Comparison of ENCODE assay signal across 11 cellular contexts in the genomic region with DNA sequence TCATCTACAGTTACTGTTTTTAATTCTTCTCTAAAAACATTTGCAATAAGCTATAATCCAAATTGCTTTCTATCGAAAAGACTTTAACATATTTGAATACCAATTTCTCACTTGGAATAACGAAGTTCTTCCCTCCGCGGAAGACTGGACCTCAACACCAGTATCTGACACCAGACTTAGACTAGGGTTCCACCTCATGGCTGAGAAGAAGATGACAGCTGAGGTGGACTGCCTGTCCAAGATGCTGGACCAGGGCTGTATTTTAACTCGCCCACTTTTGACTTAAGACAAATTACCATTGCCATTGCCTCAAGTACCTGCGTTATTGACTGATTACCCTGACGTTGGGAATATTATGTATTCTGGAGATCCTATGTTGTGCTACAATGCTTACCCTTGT. TPM values are rescaled to one million over a fixed set of nuclear protein-coding genes. Genes with fewer than 3 reads are reported as not detected.
DNase-seq lines count a peak whose midpoint lies in the region; TF ChIP-seq lines count a peak whose summit lies in the region.
"Had no signal": no experiment of that assay in that cellular context is flagged by ENCODE, and none has a peak within 500 bp of the region (broad histone marks: within the 10 kb centered on the region; RNA-seq: fewer than 3 reads in every experiment).

No MANE protein-coding gene starts in this region.

- no peak overlapping the region for H3K4me3 ChIP-seq in ovary

- H3K9me3 Mint-ChIP-seq in chondrocyte (ENCODE audit: low read depth): peaks cover 6% of the 10 kb centered on the region
- no peaks in the 10 kb centered on the region for H3K9me3 Mint-ChIP-seq in neural crest cell

- H3K27ac Mint-ChIP-seq in chondrocyte (ENCODE audit: unreplicated experiment) (no peak overlapping the region), neural crest cell (ENCODE audit: unreplicated experiment) (no peak overlapping the region)
- H3K27ac Mint-ChIP-seq: activated CD4-positive, alpha-beta memory T cell treated with anti-CD3 and anti-CD28 coated beads for 36 hours; IgD-negative memory B cell; nephron had no signal

- WGBS in ovary, 3 donors: 57 to 67% (median 59%) methylated on average over 7 of the region's 7 CpGs

- no peak overlapping the region for H3K27ac ChIP-seq in ovary

- H3K4me1 Mint-ChIP-seq in chondrocyte (ENCODE audit: low read depth) (no peaks in the 10 kb centered on the region), neural crest cell (no peaks in the 10 kb centered on the region)
- H3K4me1 Mint-ChIP-seq: nephron had no signal

- H3K27me3 ChIP-seq in ovary: peaks cover 2% of the 10 kb centered on the region

- H3K4me3 Mint-ChIP-seq in chondrocyte (ENCODE audit: unreplicated experiment) (no peak overlapping the region), neural crest cell (no peak overlapping the region)
- H3K4me3 Mint-ChIP-seq: activated CD4-positive, alpha-beta memory T cell treated with anti-CD3 and anti-CD28 coated beads for 36 hours; IgD-negative memory B cell; nephron had no signal

- no peaks in the 10 kb centered on the region for H3K4me1 ChIP-seq in ovary (ENCODE audit: insufficient read depth)

- H3K36me3 ChIP-seq in ovary: no peaks in the 10 kb centered on the region

- TF ChIP-seq POLR2A in ovary (IDR thresholded peaks at IDR 0.05): no peak

- peak; percentile 47 for DNase-seq in ELR (ENCODE audit: low read depth)
- DNase-seq in NCI-H146 (lab: John Stamatoyannopoulos, UW): peak; percentile 25
- no peak for DNase-seq in chondrocyte (ENCODE audit: low spot score)
- DNase-seq in neural crest cell (ENCODE audit: low read depth, low spot score): no peak
- no peak for DNase-seq in RPMI8226
- no peak for DNase-seq in ovary
- DNase-seq in NAMALWA (ENCODE audit: low spot score): no peak
- no peak for DNase-seq in H4 (ENCODE audit: low spot score)
- DNase-seq: activated CD4-positive, alpha-beta memory T cell treated with anti-CD3 and anti-CD28 coated beads for 36 hours had no signal

- TF ChIP-seq EP300 in ovary (IDR thresholded peaks at IDR 0.05): no peak

- H3K36me3 Mint-ChIP-seq in chondrocyte (ENCODE audit: low read depth) (no peaks in the 10 kb centered on the region), neural crest cell (ENCODE audit: low read depth) (no peaks in the 10 kb centered on the region)
- H3K36me3 Mint-ChIP-seq: activated CD4-positive, alpha-beta memory T cell treated with anti-CD3 and anti-CD28 coated beads for 36 hours had no signal

- H3K27me3 Mint-ChIP-seq in chondrocyte (ENCODE audit: low read depth) (peaks cover 13% of the 10 kb centered on the region), neural crest cell (ENCODE audit: low read depth) (peaks cover 45% of the 10 kb centered on the region)

- intact Hi-C loops in ovary (cut with DNase I): loop anchor here in 1 of 4 donors (10.0 kb wide), 1 partner anchor 370 kb away; a partner anchor contains a TSS

- peak; percentile 56 for TF ChIP-seq CTCF in chondrocyte (IDR thresholded peaks at IDR 0.05)
- peak; percentile 40 for TF ChIP-seq CTCF in neural crest cell (conservative IDR thresholded peaks at IDR 0.05)
- TF ChIP-seq CTCF in ovary (IDR thresholded peaks at IDR 0.05): no peak

- no peaks in the 10 kb centered on the region for H3K9me3 ChIP-seq in ovary

RNA-seq across cellular contexts. Expression of a gene that starts 34.1 kb away (rescaled TPM):
- 37.0 to 50.3 TPM (median 39.2 TPM) in 3 replicates for total RNA-seq in chondrocyte
- 53.0 and 55.0 TPM in 2 replicates for total RNA-seq in neural crest cell
- 10 to 100 TPM; 22.9 to 46.1 (median 40.2) TPM for total RNA-seq in ovary
- polyA plus RNA-seq in ovary: 100 to 1,000 TPM in 1 of 2 donors, 10 to 100 TPM in 1; 59.3 to 126 TPM
- total RNA-seq in H4 (2014; rRNA removed; shearing (Covaris generic)): 73.5 and 95.8 TPM in 2 replicates

RNA-seq across cellular contexts. Expression of a gene that starts 43.1 kb away (rescaled TPM):
- total RNA-seq in chondrocyte (22.8 to 27.4 TPM (median 22.8 TPM) in 3 replicates), neural crest cell (31.8 and 33.2 TPM in 2 replicates), ovary (10 to 100 TPM; 15.2 to 25.2 (median 21.6) TPM)
- 10 to 100 TPM; 20.9 to 27.5 TPM for polyA plus RNA-seq in ovary
- 49.2 and 52.6 TPM in 2 replicates for total RNA-seq in H4 (2014; rRNA removed; shearing (Covaris generic))

RNA-seq across cellular contexts. Expression of a gene that starts 43.2 kb away (rescaled TPM):
- total RNA-seq in chondrocyte (62.9 to 83.4 TPM (median 67.5 TPM) in 3 replicates), neural crest cell (92.7 and 98.7 TPM in 2 replicates), ovary (10 to 100 TPM; 26.8 to 48.2 (median 41.7) TPM)
- polyA plus RNA-seq in ovary: 10 to 100 TPM; 38.9 to 68.6 TPM
- total RNA-seq in H4 (2014; rRNA removed; shearing (Covaris generic)): 52.1 and 53.6 TPM in 2 replicates

RNA-seq across cellular contexts. Expression of a gene that starts 51.6 kb away (rescaled TPM):
- not detected in 3 replicates for total RNA-seq in chondrocyte
- 0.07 TPM in 1 of 2 replicates, not detected in the other for total RNA-seq in neural crest cell
- total RNA-seq in ovary: under 1 TPM in 1 of 7 donors, not detected in 6; 0.05 TPM
- not detected for polyA plus RNA-seq in ovary
- total RNA-seq in H4 (2014; rRNA removed; shearing (Covaris generic)): 0.45 and 0.56 TPM in 2 replicates
- total RNA-seq: activated CD4-positive, alpha-beta memory T cell treated with anti-CD3 and anti-CD28 coated beads for 36 hours had no signal
- polyA plus RNA-seq: IgD-negative memory B cell had no signal

Comparison
In these comparisons a context has a peak if more than half of its experiments do, and no peak if none do; other contexts are left out.
1. DNase-seq: peak in ELR (single experiment) and NCI-H146 (single experiment); none in chondrocyte (single experiment), neural crest cell (single experiment), RPMI8226 (single experiment), ovary (0 of 5), NAMALWA (single experiment) and H4 (single experiment).
2. CTCF ChIP-seq: peak in chondrocyte (single experiment) and neural crest cell (single experiment); none in ovary (0 of 3).